Comparison of ENCODE assay signal across 8 cellular contexts in the genomic region with DNA sequence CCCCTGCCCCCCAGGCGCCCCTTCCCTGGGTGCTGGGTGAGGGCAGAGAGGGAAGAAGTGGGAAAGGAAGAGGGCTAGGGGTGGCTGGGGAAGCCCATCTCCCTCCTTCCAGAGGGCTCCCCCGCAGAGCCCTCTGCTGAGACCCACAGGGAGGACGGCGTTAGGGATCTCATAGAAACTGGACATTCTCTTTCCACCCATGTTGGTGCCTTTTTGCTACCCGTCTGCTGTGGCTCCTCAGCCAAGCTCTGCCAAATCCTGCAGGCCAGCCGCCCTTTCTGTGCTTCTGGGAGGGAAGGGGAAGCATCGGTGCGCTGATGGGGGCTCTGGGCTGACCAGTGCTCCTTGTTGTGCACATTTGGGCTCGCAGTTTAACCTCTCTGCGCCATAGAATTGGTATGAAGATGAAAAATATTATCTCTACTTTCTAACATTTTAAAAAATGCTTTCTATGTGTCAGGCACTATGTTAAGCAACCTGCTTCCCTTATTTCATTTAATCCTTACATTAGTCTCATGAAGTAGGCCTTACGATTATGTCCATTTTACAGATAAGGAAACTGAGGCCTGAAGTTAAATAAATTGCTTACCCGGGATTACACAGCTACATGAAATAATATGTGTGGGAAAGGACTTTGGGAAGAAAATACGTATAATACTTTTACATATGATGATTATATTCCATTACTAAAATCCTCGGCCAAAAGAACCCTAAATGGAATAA. TPM values are rescaled to one million over a fixed set of nuclear protein-coding genes. Genes with fewer than 3 reads are reported as not detected.
DNase-seq lines count a peak whose midpoint lies in the region; ATAC-seq and TF ChIP-seq lines count a peak whose summit lies in the region.

No MANE protein-coding gene starts in this region.

- peaks cover 43% of the 10 kb centered on the region for H3K4me1 Mint-ChIP-seq in activated CD4-positive, alpha-beta T cell treated with anti-CD3 and anti-CD28 coated beads, Interleukin-2, amount 10 ng/mL, durations not matched to agents 7 days and 5 days

- H3K27me3 ChIP-seq in liver (ENCODE audit: control insufficient read depth in 4 of 4, insufficient read depth in 4 of 4, low read length in 3 of 4), result no peaks in the 10 kb centered on the region
- no peaks in the 10 kb centered on the region for H3K27me3 ChIP-seq in thymus (ENCODE audit: control insufficient read depth, insufficient read depth)

- H3K36me3 ChIP-seq in liver (ENCODE audit: control insufficient read depth in 4 of 4, insufficient read depth in 3 of 4, low read depth in 1 of 4, low read length in 3 of 4) (no peaks in the 10 kb centered on the region), thymus (ENCODE audit: control insufficient read depth, insufficient read depth) (no peaks in the 10 kb centered on the region)

- TF ChIP-seq CTCF in astrocyte of the cerebellum (IDR thresholded peaks at IDR 0.05; ENCODE audit: low read depth, low read length, missing control alignments), result no peak
- no peak for TF ChIP-seq CTCF in liver (IDR thresholded peaks at IDR 0.05; ENCODE audit: low read depth, low read length, missing input control)

- H3K4me1 ChIP-seq in liver (ENCODE audit: control insufficient read depth in 4 of 4, insufficient read depth in 4 of 4, low read length in 3 of 4) (peaks cover 5 to 19% (median 13%) of the 10 kb centered on the region in 4 donors), thymus (ENCODE audit: control insufficient read depth, insufficient read depth, low read length) (peaks cover 24% of the 10 kb centered on the region)

- CTCF ChIA-PET in activated CD4-positive, alpha-beta T cell treated with anti-CD3 and anti-CD28 coated beads, Interleukin-2, amount 10 ng/mL, durations not matched to agents 7 days and 5 days (lab: Charles Lee), result interaction anchor here (1.0 to 2.8 kb wide), 5 partner anchors 8 to 64 kb away, joined by 3 to 15 read pairs (median 7); partner anchors contain the start of gene RAPGEF3

- peaks cover 9% of the 10 kb centered on the region for H3K27me3 Mint-ChIP-seq in activated CD4-positive, alpha-beta T cell treated with anti-CD3 and anti-CD28 coated beads, Interleukin-2, amount 10 ng/mL, durations not matched to agents 7 days and 5 days

- no peak for DNase-seq in activated CD4-positive, alpha-beta T cell treated with anti-CD3 and anti-CD28 coated beads, Interleukin-2, amount 10 ng/mL, durations not matched to agents 7 days and 5 days
- DNase-seq in activated CD4-positive, alpha-beta T cell treated with anti-CD3 and anti-CD28 coated beads, Interleukin-2, amount 50 U/mL, for 48 hours, result no peak
- DNase-seq in astrocyte of the cerebellum (ENCODE audit: low read depth) (no peak), NCI-H187 treated with DMSO at 0.1 percent for 48 hours (lab: John Stamatoyannopoulos, UW) (no peak)

- no peak for TF ChIP-seq RAD21 in liver (IDR thresholded peaks at IDR 0.05)

- H3K4me3 Mint-ChIP-seq in activated CD4-positive, alpha-beta T cell treated with anti-CD3 and anti-CD28 coated beads, Interleukin-2, amount 10 ng/mL, durations not matched to agents 7 days and 5 days, result peak overlapping the region; percentile 88

- ATAC-seq in HG03378 (IDR thresholded peaks at IDR 0.05; ENCODE audit: unreplicated experiment) (no peak), GM21717 (IDR thresholded peaks at IDR 0.05; ENCODE audit: unreplicated experiment) (no peak)

- POLR2A ChIA-PET in activated CD4-positive, alpha-beta T cell treated with anti-CD3 and anti-CD28 coated beads, Interleukin-2, amount 10 ng/mL, durations not matched to agents 7 days and 5 days (lab: Charles Lee), result no interaction called here

- peak overlapping the region; percentile 80 for H3K27ac Mint-ChIP-seq in activated CD4-positive, alpha-beta T cell treated with anti-CD3 and anti-CD28 coated beads, Interleukin-2, amount 10 ng/mL, durations not matched to agents 7 days and 5 days

- in situ Hi-C loops in astrocyte of the cerebellum (cut with HindIII; ENCODE audit: low sequenced_read_pairs), result loop anchor here (10.0 kb wide), 1 partner anchor 59 kb away; no protein-coding TSS in a partner anchor

- peak overlapping the region in 1 of 2 donors; percentile 60 for H3K9ac ChIP-seq in liver (ENCODE audit: low read depth in 1 of 2, low read length in 2 of 2)

- 59% methylated on average over 14 of the region's 14 CpGs for WGBS in liver
- 75% methylated on average over 14 of the region's 14 CpGs for WGBS in thymus

- no peaks in the 10 kb centered on the region for H3K36me3 Mint-ChIP-seq in activated CD4-positive, alpha-beta T cell treated with anti-CD3 and anti-CD28 coated beads, Interleukin-2, amount 10 ng/mL, durations not matched to agents 7 days and 5 days (ENCODE audit: low read depth)

- H3K9me3 ChIP-seq in liver (ENCODE audit: control insufficient read depth in 4 of 4, low read length in 3 of 4) (no peaks in the 10 kb centered on the region), thymus (ENCODE audit: control insufficient read depth) (no peaks in the 10 kb centered on the region)

- no peaks in the 10 kb centered on the region for H3K9me3 Mint-ChIP-seq in activated CD4-positive, alpha-beta T cell treated with anti-CD3 and anti-CD28 coated beads, Interleukin-2, amount 10 ng/mL, durations not matched to agents 7 days and 5 days

- H3K4me3 ChIP-seq in astrocyte of the cerebellum (ENCODE audit: low read depth, low read length) (peak overlapping the region; percentile 46), liver (ENCODE audit: low read depth in 1 of 3, low read length in 3 of 3) (peak overlapping the region; percentile 30 to 73 (median 47)), thymus (ENCODE audit: low read length) (peak overlapping the region; percentile 87)

- no peak overlapping the region for H3K27ac ChIP-seq in liver (ENCODE audit: low read depth in 1 of 2, low read length in 2 of 2)
- H3K27ac ChIP-seq in thymus (ENCODE audit: low read depth), result no peak overlapping the region

TF ChIP-seq in liver, 16 proteins besides CTCF, POLR2A, EP300 and RAD21 (continues in another document):
- TF ChIP-seq, protein P1, sequence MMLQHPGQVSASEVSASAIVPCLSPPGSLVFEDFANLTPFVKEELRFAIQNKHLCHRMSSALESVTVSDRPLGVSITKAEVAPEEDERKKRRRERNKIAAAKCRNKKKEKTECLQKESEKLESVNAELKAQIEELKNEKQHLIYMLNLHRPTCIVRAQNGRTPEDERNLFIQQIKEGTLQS (IDR thresholded peaks at IDR 0.05), result no peak
- TF ChIP-seq SP1 (IDR thresholded peaks at IDR 0.05), result no peak
- no peak for TF ChIP-seq EGR1 (IDR thresholded peaks at IDR 0.05; ENCODE audit: low read depth in 2 of 2)
- no peak for TF ChIP-seq HNF4G (IDR thresholded peaks at IDR 0.05)
- TF ChIP-seq TAF1 (conservative IDR thresholded peaks at IDR 0.05), result no peak
- TF ChIP-seq NR2F2 (IDR thresholded peaks at IDR 0.05), result no peak
- TF ChIP-seq, protein P2, sequence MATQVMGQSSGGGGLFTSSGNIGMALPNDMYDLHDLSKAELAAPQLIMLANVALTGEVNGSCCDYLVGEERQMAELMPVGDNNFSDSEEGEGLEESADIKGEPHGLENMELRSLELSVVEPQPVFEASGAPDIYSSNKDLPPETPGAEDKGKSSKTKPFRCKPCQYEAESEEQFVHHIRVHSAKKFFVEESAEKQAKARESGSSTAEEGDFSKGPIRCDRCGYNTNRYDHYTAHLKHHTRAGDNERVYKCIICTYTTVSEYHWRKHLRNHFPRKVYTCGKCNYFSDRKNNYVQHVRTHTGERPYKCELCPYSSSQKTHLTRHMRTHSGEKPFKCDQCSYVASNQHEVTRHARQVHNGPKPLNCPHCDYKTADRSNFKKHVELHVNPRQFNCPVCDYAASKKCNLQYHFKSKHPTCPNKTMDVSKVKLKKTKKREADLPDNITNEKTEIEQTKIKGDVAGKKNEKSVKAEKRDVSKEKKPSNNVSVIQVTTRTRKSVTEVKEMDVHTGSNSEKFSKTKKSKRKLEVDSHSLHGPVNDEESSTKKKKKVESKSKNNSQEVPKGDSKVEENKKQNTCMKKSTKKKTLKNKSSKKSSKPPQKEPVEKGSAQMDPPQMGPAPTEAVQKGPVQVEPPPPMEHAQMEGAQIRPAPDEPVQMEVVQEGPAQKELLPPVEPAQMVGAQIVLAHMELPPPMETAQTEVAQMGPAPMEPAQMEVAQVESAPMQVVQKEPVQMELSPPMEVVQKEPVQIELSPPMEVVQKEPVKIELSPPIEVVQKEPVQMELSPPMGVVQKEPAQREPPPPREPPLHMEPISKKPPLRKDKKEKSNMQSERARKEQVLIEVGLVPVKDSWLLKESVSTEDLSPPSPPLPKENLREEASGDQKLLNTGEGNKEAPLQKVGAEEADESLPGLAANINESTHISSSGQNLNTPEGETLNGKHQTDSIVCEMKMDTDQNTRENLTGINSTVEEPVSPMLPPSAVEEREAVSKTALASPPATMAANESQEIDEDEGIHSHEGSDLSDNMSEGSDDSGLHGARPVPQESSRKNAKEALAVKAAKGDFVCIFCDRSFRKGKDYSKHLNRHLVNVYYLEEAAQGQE (IDR thresholded peaks at IDR 0.05), result no peak
- no peak for TF ChIP-seq JUND (IDR thresholded peaks at IDR 0.05)

RNA-seq across cellular contexts. Expression of gene SLC48A1, which starts 1.0 kb away (rescaled TPM):
- total RNA-seq in activated CD4-positive, alpha-beta T cell treated with anti-CD3 and anti-CD28 coated beads, Interleukin-2, amount 10 ng/mL, durations not matched to agents 7 days and 5 days, result 1 to 10 TPM; 7.9 to 9.1 TPM
- 10 to 100 TPM in 1 of 2 donors, 1 to 10 TPM in 1; 6.1 to 15.4 TPM for total RNA-seq in liver
- 10 to 100 TPM in 1 of 2 donors, 1 to 10 TPM in 1; 8.3 to 10.4 TPM for polyA plus RNA-seq in liver
- polyA plus RNA-seq in thymus, result 9.3 TPM

RNA-seq across cellular contexts. Expression of gene RAPGEF3, which starts 15.3 kb away (rescaled TPM):
- under 1 TPM in 1 of 2 experiments, not detected in 1; 0.15 TPM for total RNA-seq in activated CD4-positive, alpha-beta T cell treated with anti-CD3 and anti-CD28 coated beads, Interleukin-2, amount 10 ng/mL, durations not matched to agents 7 days and 5 days
- total RNA-seq in liver, result 1 to 10 TPM; 1.3 to 4.3 TPM
- polyA plus RNA-seq in liver (1 to 10 TPM; 1.3 to 1.6 TPM), thymus (20.9 TPM)

RNA-seq across cellular contexts. Expression of gene HDAC7, which starts 45.7 kb away (rescaled TPM):
- total RNA-seq in activated CD4-positive, alpha-beta T cell treated with anti-CD3 and anti-CD28 coated beads, Interleukin-2, amount 10 ng/mL, durations not matched to agents 7 days and 5 days, result 100 to 1,000 TPM; 218 to 232 TPM
- total RNA-seq in liver, result 10 to 100 TPM in 1 of 2 donors, 1 to 10 TPM in 1; 7.1 to 14.7 TPM
- polyA plus RNA-seq in liver (1 to 10 TPM; 3.5 to 7.2 TPM), thymus (130 TPM)

RNA-seq across cellular contexts. Expression of gene ENDOU, which starts 48.7 kb away (rescaled TPM):
- not detected for total RNA-seq in activated CD4-positive, alpha-beta T cell treated with anti-CD3 and anti-CD28 coated beads, Interleukin-2, amount 10 ng/mL, durations not matched to agents 7 days and 5 days
- under 1 TPM in 1 of 2 donors, not detected in 1; 0.25 TPM for total RNA-seq in liver
- polyA plus RNA-seq in liver, result not detected
- polyA plus RNA-seq in thymus, result 1.3 TPM

Comparison
In these comparisons a context has a peak if more than half of its experiments do, and no peak if none do; other contexts are left out.
1. RNA of gene HDAC7, which starts 45.7 kb away (total RNA-seq): 218 to 232 TPM in activated CD4-positive, alpha-beta T cell treated with anti-CD3 and anti-CD28 coated beads, Interleukin-2, amount 10 ng/mL, durations not matched to agents 7 days and 5 days; 7.1 to 14.7 TPM in liver; every median in the first group is over 10 times any median in the second.
2. Peak in every context shown above with its lines, with median percentiles within 50 percentile points of each other: H3K4me3 ChIP-seq.